ENCODE assay signal across 20 cellular contexts in genomic region chr12:4220489-4220888, GRCh38.
"Had no signal": no experiment of that assay in that cellular context is flagged by ENCODE, and none has a peak within 500 bp of the region (broad histone marks: within the 10 kb centered on the region; RNA-seq: fewer than 3 reads in every experiment).

No MANE protein-coding gene starts in this region.

- H3K9me3 Mint-ChIP-seq: naive thymus-derived CD8-positive, alpha-beta T cell; neural crest cell had no signal

- H2AFZ ChIP-seq: hepatocyte, parathyroid adenoma had no signal

- H3K27me3 ChIP-seq: hepatocyte had no signal

- H3K4me1 ChIP-seq: parathyroid adenoma, psoas muscle, stomach, transverse colon had no signal

- H3K4me2 ChIP-seq: hepatocyte had no signal

- DNase-seq: cerebellar nuclear complex; left colon; naive thymus-derived CD8-positive, alpha-beta T cell; occipital lobe; psoas muscle; retina; spleen; stimulated activated CD4-positive, alpha-beta T cell treated with anti-CD3 and anti-CD28 coated beads, Interleukin-15, amount 100 ng/mL, for 24 hours; stimulated activated CD4-positive, alpha-beta T cell treated with anti-CD3 and anti-CD28 coated beads, Interleukin-1b, Interleukin-23, amount 100 ng/mL, for 48 hours; stimulated activated CD4-positive, alpha-beta T cell treated with anti-CD3 and anti-CD28 coated beads, Interleukin-4, amount 100 ng/mL, for 24 hours; stimulated activated naive CD4-positive, alpha-beta T cell; stomach; substantia nigra; transverse colon had no signal

- H3K4me1 Mint-ChIP-seq: neural crest cell had no signal

- H3K4me3 Mint-ChIP-seq: naive thymus-derived CD8-positive, alpha-beta T cell; neural crest cell had no signal

- H3K36me3 ChIP-seq: spleen, stomach, thoracic aorta, transverse colon had no signal

- ATAC-seq: left colon; naive thymus-derived CD8-positive, alpha-beta T cell; psoas muscle; sciatic nerve had no signal

- H3K36me3 Mint-ChIP-seq: naive thymus-derived CD8-positive, alpha-beta T cell had no signal

- H3K27ac ChIP-seq: foreskin keratinocyte, hepatocyte, parathyroid adenoma, psoas muscle, spleen, stomach, thoracic aorta, transverse colon had no signal

- H3K9me3 ChIP-seq: spleen, thoracic aorta had no signal

- H3K79me2 ChIP-seq: hepatocyte, parathyroid adenoma had no signal

- H3K4me3 ChIP-seq: hepatocyte, psoas muscle, spleen, stomach, thoracic aorta, transverse colon had no signal

- H3K9ac ChIP-seq: parathyroid adenoma had no signal
